In the genomic region with DNA sequence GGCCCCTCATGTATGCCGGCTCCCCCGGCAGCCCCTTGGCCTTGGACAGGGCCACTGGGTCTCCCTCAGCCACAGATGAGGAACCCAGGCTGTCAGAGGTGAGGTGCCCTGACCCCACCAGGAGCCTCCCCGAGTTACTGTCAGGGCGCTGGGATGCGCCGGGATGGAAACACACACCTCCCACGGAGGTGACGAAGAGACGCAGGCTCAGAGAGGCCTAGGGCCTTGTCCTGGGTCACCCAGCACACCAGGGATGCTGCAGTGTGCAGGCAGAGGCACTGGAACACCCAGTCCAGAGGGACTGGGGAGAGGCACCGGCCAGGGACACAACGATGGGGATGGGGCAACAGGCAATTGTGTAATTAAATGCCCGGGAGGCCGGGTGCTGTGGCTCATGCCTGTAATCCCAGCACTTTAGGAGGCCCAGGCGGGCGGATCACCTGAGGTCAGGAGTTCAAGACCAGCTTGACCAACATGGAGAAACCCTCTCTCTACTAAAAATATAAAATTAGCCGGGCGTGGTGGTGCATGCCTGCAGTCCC, we compare ENCODE assay signal across 8 cellular contexts.
"Had no signal": no experiment of that assay in that cellular context is flagged by ENCODE, and none has a peak within 500 bp of the region (broad histone marks: within the 10 kb centered on the region; RNA-seq: fewer than 3 reads in every experiment).

No MANE protein-coding gene starts in this region.

- H3K27ac Mint-ChIP-seq: activated CD4-positive, alpha-beta memory T cell treated with anti-CD3 and anti-CD28 coated beads, Interleukin-2, amount 10 ng/mL, durations not matched to agents 7 days and 5 days; dendritic cell treated with granulocyte-macrophage colony-stimulating factor and Interleukin-4, amounts not matched to agents 40 ng/mL and 50 ng/mL, for 4 days; effector memory CD8-positive, alpha-beta T cell had no signal

- ATAC-seq: SK-N-SH treated with all-trans-retinoic acid at 6 μM for 48 hours had no signal

- H3K36me3 Mint-ChIP-seq: naive thymus-derived CD8-positive, alpha-beta T cell had no signal

- H3K9me3 ChIP-seq: lower lobe of right lung, uterus had no signal

- H3K27ac ChIP-seq: lower lobe of right lung, uterus had no signal

- H3K4me3 Mint-ChIP-seq: activated CD4-positive, alpha-beta memory T cell treated with anti-CD3 and anti-CD28 coated beads, Interleukin-2, amount 10 ng/mL, durations not matched to agents 7 days and 5 days; dendritic cell treated with granulocyte-macrophage colony-stimulating factor and Interleukin-4, amounts not matched to agents 40 ng/mL and 50 ng/mL, for 4 days; effector memory CD8-positive, alpha-beta T cell had no signal

- DNase-seq: kidney glomerular epithelial cell had no signal

- H3K9me3 Mint-ChIP-seq: activated CD4-positive, alpha-beta memory T cell treated with anti-CD3 and anti-CD28 coated beads, Interleukin-2, amount 10 ng/mL, durations not matched to agents 7 days and 5 days; dendritic cell treated with granulocyte-macrophage colony-stimulating factor and Interleukin-4, amounts not matched to agents 40 ng/mL and 50 ng/mL, for 4 days; effector memory CD8-positive, alpha-beta T cell; naive thymus-derived CD8-positive, alpha-beta T cell had no signal

- H3K27me3 Mint-ChIP-seq: effector memory CD8-positive, alpha-beta T cell had no signal

- H3K36me3 ChIP-seq: lower lobe of right lung, uterus had no signal

- H3K4me3 ChIP-seq: uterus had no signal
